ENCODE assay signal across 2 cellular contexts in the genomic region with DNA sequence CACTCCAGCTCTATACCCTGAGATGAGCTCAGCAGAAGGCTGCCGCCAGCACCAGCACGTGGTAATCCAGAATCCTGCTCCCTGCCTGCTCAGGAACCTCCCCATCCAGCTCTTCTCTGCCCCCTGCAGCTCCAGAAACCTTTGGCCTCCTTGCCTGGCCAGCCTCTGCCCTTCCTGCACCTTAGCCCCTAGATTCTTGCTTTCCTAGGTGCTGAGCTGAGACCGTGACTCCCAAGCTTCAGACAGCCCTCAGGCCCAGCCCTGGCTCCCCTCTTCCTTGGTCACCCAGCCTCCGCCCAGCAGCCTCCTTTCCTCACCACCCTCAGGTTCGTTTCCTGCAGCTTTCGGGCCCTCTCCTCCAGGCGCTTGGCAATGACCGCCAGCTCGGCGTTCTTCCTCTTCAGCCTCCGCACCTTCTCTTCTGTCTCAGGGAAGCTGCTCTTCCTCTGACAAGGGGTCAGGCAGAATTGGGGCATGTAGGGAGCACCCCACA.
TF ChIP-seq lines count a peak whose summit lies in the region.

No MANE protein-coding gene starts in this region.

TF ChIP-seq in SK-N-SH, 30 proteins besides CTCF, POLR2A, EP300 and RAD21 (continued from another document):
- TF ChIP-seq RFX5 (IDR thresholded peaks at IDR 0.05; ENCODE audit: low read length) (no peak), TEAD4 (IDR thresholded peaks at IDR 0.05; ENCODE audit: borderline replicate concordance, insufficient read depth) (no peak), MXI1 (IDR thresholded peaks at IDR 0.05; ENCODE audit: low read depth, low read length) (no peak)
TF ChIP-seq in SK-N-SH: peak in this region for 0.

TF ChIP-seq in SK-N-SH treated with all-trans-retinoic acid at 6 μM for 48 hours, 23 proteins besides CTCF, POLR2A, EP300 and RAD21 (continued from another document):
- TF ChIP-seq, protein P1, sequence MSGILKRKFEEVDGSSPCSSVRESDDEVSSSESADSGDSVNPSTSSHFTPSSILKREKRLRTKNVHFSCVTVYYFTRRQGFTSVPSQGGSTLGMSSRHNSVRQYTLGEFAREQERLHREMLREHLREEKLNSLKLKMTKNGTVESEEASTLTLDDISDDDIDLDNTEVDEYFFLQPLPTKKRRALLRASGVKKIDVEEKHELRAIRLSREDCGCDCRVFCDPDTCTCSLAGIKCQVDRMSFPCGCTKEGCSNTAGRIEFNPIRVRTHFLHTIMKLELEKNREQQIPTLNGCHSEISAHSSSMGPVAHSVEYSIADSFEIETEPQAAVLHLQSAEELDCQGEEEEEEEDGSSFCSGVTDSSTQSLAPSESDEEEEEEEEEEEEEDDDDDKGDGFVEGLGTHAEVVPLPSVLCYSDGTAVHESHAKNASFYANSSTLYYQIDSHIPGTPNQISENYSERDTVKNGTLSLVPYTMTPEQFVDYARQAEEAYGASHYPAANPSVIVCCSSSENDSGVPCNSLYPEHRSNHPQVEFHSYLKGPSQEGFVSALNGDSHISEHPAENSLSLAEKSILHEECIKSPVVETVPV (CRISPR knock-in tag; IDR thresholded peaks at IDR 0.05): no peak
- no peak for TF ChIP-seq TOX (CRISPR knock-in tag; IDR thresholded peaks at IDR 0.05; ENCODE audit: borderline replicate concordance)
- no peak for TF ChIP-seq OSR1 (CRISPR knock-in tag; IDR thresholded peaks at IDR 0.05)
- TF ChIP-seq ZNF8 (CRISPR knock-in tag; IDR thresholded peaks at IDR 0.05): no peak
- no peak for TF ChIP-seq BACH2 (CRISPR knock-in tag; IDR thresholded peaks at IDR 0.05; ENCODE audit: borderline replicate concordance)
